In the genomic region with DNA sequence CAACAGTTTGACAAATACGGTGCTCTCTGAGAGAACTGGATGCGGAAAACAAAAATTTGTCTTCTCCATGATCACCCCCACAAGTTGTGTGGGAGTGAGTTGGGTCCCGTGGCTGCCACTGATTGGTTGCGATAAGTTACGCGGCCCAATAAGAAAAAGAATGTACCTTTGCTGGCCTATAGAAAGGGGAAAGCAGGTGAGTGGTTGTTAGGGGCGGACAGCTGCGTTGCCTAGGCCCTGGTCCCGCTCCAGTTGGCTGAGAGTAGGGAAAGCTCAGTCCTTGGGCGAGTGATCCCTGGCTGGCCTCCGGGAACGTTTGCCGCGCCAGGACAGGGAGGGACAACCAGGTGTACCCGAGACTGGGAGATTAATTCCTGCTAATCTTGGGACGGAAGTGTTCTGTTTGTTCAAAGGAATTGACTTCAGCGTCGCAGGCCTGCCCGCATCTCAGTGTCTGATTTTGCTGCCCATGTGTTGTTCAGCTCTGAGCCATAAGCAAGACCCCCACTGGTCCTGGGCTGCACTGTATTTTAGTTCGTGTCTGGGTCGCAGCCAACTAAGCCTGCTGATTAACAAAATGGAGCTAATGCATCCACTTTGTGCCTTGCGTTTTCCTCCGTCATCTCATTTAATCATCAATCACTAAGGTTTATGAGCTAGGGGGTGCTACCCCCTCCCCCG, we compare ENCODE assay signal across 1 cellular context.
TF ChIP-seq lines count a peak whose summit lies in the region.

No MANE protein-coding gene starts in this region.

TF ChIP-seq in HepG2, 621 proteins besides CTCF, POLR2A, EP300 and RAD21 (continued from another document and continues in another):
- TF ChIP-seq CREB1 (IDR thresholded peaks at IDR 0.05) (peak; percentile 31; the same call in 1 of the 2 replicates), CREB1 (CRISPR knock-in tag; IDR thresholded peaks at IDR 0.05) (no peak; the same call in 1 of the 2 replicates), TEAD3 (CRISPR knock-in tag; optimal IDR thresholded peaks at IDR 0.05; ENCODE audit: borderline replicate concordance) (peak; percentile 43), SRY (CRISPR knock-in tag; IDR thresholded peaks at IDR 0.05) (0 out of 2 replicates have a peak, but pooled peaks have one; percentile 29), ZMAT3 (CRISPR knock-in tag; conservative IDR thresholded peaks at IDR 0.05) (peak; percentile 22; the same call in 1 of the 2 replicates), HNF4A (CRISPR knock-in tag; IDR thresholded peaks at IDR 0.05) (0 out of 2 replicates have a peak, but pooled peaks have one; percentile 6), ZNF350 (CRISPR knock-in tag; IDR thresholded peaks at IDR 0.05; ENCODE audit: borderline replicate concordance, low read depth) (0 out of 2 replicates have a peak, but pooled peaks have one; percentile 4), PBX2 (CRISPR knock-in tag; IDR thresholded peaks at IDR 0.05) (peak; percentile 61), NFYB (CRISPR knock-in tag; IDR thresholded peaks at IDR 0.05) (peak; percentile 92), NFATC3 (CRISPR knock-in tag; IDR thresholded peaks at IDR 0.05) (no peak), CEBPB (IDR thresholded peaks at IDR 0.05; ENCODE audit: borderline replicate concordance, low read depth, low read length) (no peak), ZKSCAN5 (CRISPR knock-in tag; IDR thresholded peaks at IDR 0.05) (no peak), FOXO1 (CRISPR knock-in tag; IDR thresholded peaks at IDR 0.05) (no peak), ZNF263 (CRISPR knock-in tag; IDR thresholded peaks at IDR 0.05) (peak; percentile 29; the same call in 1 of the 2 replicates), SALL2 (CRISPR knock-in tag; IDR thresholded peaks at IDR 0.05) (no peak), LCORL (IDR thresholded peaks at IDR 0.05) (no peak), LCORL (CRISPR knock-in tag; IDR thresholded peaks at IDR 0.05) (0 out of 2 replicates have a peak, but pooled peaks have one; percentile 3), TBX2 (CRISPR knock-in tag; IDR thresholded peaks at IDR 0.05; ENCODE audit: borderline replicate concordance) (0 out of 2 replicates have a peak, but pooled peaks have one; percentile 9), ESRRA (CRISPR knock-in tag; IDR thresholded peaks at IDR 0.05; ENCODE audit: low read depth) (no peak; the same call in 1 of the 2 replicates), ZNF788 (CRISPR knock-in tag; IDR thresholded peaks at IDR 0.05; ENCODE audit: borderline replicate concordance) (peak; percentile 78; the same call in 1 of the 2 replicates), THAP11 (CRISPR knock-in tag; IDR thresholded peaks at IDR 0.05) (no peak), MIXL1 (CRISPR knock-in tag; IDR thresholded peaks at IDR 0.05) (peak; percentile 32; the same call in 1 of the 2 replicates), HBP1 (CRISPR knock-in tag; IDR thresholded peaks at IDR 0.05; ENCODE audit: low read depth) (peak; percentile 37; the same call in 1 of the 2 replicates), FOXA3 (CRISPR knock-in tag; IDR thresholded peaks at IDR 0.05) (no peak), ZEB1 (IDR thresholded peaks at IDR 0.05; ENCODE audit: insufficient replicate concordance, low read depth) (no peak), REPIN1 (CRISPR knock-in tag; IDR thresholded peaks at IDR 0.05; ENCODE audit: borderline replicate concordance, low read depth) (0 out of 2 replicates have a peak, but pooled peaks have one; percentile 15), STAT5B (CRISPR knock-in tag; IDR thresholded peaks at IDR 0.05) (no peak), SP4 (CRISPR knock-in tag; IDR thresholded peaks at IDR 0.05) (peak; percentile 49), RBM22 (optimal IDR thresholded peaks at IDR 0.05; ENCODE audit: low read length) (peak; percentile 97), SKIL (CRISPR knock-in tag; IDR thresholded peaks at IDR 0.05; ENCODE audit: borderline replicate concordance) (no peak), PRPF4 (IDR thresholded peaks at IDR 0.05; ENCODE audit: low read depth, low read length, poor library complexity, severe bottlenecking) (no peak), PPARG (CRISPR knock-in tag; conservative IDR thresholded peaks at IDR 0.05) (no peak), SIN3A (IDR thresholded peaks at IDR 0.05; ENCODE audit: borderline replicate concordance, low read depth, low read length) (no peak), ZFP82 (CRISPR knock-in tag; IDR thresholded peaks at IDR 0.05; ENCODE audit: borderline replicate concordance) (no peak), NR0B2 (CRISPR knock-in tag; IDR thresholded peaks at IDR 0.05) (no peak), IRX3 (CRISPR knock-in tag; IDR thresholded peaks at IDR 0.05; ENCODE audit: borderline replicate concordance, low read depth) (no peak), NCOA1 (CRISPR knock-in tag; IDR thresholded peaks at IDR 0.05) (no peak), ZNF724P (CRISPR knock-in tag; IDR thresholded peaks at IDR 0.05; ENCODE audit: borderline replicate concordance) (no peak), SCMH1 (CRISPR knock-in tag; IDR thresholded peaks at IDR 0.05; ENCODE audit: borderline replicate concordance) (no peak), MLLT10 (CRISPR knock-in tag; IDR thresholded peaks at IDR 0.05) (no peak), ZNF615 (CRISPR knock-in tag; IDR thresholded peaks at IDR 0.05; ENCODE audit: borderline replicate concordance) (no peak), DMAP1 (CRISPR knock-in tag; IDR thresholded peaks at IDR 0.05) (peak; percentile 49; the same call in 1 of the 2 replicates), ZNF224 (CRISPR knock-in tag; IDR thresholded peaks at IDR 0.05) (peak; percentile 84), RFX1 (IDR thresholded peaks at IDR 0.05) (peak; percentile 98), HMGXB3 (CRISPR knock-in tag; IDR thresholded peaks at IDR 0.05; ENCODE audit: borderline replicate concordance) (no peak)
- TF ChIP-seq, protein P1, sequence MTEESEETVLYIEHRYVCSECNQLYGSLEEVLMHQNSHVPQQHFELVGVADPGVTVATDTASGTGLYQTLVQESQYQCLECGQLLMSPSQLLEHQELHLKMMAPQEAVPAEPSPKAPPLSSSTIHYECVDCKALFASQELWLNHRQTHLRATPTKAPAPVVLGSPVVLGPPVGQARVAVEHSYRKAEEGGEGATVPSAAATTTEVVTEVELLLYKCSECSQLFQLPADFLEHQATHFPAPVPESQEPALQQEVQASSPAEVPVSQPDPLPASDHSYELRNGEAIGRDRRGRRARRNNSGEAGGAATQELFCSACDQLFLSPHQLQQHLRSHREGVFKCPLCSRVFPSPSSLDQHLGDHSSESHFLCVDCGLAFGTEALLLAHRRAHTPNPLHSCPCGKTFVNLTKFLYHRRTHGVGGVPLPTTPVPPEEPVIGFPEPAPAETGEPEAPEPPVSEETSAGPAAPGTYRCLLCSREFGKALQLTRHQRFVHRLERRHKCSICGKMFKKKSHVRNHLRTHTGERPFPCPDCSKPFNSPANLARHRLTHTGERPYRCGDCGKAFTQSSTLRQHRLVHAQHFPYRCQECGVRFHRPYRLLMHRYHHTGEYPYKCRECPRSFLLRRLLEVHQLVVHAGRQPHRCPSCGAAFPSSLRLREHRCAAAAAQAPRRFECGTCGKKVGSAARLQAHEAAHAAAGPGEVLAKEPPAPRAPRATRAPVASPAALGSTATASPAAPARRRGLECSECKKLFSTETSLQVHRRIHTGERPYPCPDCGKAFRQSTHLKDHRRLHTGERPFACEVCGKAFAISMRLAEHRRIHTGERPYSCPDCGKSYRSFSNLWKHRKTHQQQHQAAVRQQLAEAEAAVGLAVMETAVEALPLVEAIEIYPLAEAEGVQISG (CRISPR knock-in tag; IDR thresholded peaks at IDR 0.05): no peak; the same call in none of the 2 replicates
- TF ChIP-seq, protein P2, sequence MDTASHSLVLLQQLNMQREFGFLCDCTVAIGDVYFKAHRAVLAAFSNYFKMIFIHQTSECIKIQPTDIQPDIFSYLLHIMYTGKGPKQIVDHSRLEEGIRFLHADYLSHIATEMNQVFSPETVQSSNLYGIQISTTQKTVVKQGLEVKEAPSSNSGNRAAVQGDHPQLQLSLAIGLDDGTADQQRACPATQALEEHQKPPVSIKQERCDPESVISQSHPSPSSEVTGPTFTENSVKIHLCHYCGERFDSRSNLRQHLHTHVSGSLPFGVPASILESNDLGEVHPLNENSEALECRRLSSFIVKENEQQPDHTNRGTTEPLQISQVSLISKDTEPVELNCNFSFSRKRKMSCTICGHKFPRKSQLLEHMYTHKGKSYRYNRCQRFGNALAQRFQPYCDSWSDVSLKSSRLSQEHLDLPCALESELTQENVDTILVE (CRISPR knock-in tag; IDR thresholded peaks at IDR 0.05): no peak
- TF ChIP-seq, protein P3, sequence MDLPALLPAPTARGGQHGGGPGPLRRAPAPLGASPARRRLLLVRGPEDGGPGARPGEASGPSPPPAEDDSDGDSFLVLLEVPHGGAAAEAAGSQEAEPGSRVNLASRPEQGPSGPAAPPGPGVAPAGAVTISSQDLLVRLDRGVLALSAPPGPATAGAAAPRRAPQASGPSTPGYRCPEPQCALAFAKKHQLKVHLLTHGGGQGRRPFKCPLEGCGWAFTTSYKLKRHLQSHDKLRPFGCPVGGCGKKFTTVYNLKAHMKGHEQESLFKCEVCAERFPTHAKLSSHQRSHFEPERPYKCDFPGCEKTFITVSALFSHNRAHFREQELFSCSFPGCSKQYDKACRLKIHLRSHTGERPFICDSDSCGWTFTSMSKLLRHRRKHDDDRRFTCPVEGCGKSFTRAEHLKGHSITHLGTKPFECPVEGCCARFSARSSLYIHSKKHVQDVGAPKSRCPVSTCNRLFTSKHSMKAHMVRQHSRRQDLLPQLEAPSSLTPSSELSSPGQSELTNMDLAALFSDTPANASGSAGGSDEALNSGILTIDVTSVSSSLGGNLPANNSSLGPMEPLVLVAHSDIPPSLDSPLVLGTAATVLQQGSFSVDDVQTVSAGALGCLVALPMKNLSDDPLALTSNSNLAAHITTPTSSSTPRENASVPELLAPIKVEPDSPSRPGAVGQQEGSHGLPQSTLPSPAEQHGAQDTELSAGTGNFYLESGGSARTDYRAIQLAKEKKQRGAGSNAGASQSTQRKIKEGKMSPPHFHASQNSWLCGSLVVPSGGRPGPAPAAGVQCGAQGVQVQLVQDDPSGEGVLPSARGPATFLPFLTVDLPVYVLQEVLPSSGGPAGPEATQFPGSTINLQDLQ (CRISPR knock-in tag; IDR thresholded peaks at IDR 0.05): peak; percentile 30; the same call in 1 of the 2 replicates
